ENCODE assay signal across 15 cellular contexts in the genomic region with DNA sequence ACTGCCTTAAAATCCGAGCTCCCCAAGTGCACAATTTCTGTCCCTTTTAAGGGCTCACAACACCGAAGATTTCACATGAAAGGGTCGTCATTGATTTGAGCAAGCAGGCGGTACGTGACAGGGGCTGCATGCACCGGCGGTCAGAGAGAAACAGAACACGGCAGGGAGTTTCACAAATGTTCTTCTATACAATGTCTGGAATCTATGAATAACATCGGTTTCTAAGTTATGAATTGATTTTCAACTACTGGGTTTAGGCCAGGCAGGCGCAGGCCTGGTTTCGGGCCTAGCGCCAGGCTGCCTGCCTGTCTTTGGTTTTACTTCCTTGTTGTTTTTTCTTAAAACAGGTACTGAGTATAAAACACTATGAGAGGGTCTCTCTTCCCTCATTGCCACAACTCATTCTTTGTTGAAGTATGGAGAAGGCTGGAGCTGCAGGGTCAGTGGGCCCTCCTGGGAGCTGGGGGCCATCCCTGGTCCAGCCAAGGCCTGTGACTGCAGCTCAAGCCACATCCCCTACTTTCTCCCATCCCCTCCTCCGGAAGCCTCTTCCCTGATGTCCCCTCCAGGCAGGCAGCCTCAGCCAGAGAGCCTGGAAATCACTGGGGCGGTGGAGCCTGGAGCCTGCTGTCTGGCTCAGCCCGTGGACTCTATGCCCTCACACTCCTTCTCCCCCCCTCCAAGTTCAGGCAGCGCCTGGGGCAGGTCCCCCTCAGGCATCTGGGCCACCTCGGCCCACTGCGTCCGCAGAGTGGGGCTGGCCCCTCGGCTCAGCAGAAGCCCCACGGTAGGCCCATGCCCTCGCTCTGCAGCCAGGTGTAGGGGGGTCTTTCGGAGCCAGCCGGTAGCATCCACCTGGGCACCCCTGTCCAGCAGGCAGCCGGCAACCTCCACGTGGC. TPM values are rescaled to one million over a fixed set of nuclear protein-coding genes. Genes with fewer than 3 reads are reported as not detected.
A peak's percentile ranks its signal among the peaks of the same experiment; 100 is the strongest.
DNase-seq lines count a peak whose midpoint lies in the region; ATAC-seq, FAIRE-seq and TF ChIP-seq lines count a peak whose summit lies in the region.
"Had no signal": no experiment of that assay in that cellular context is flagged by ENCODE, and none has a peak within 500 bp of the region (broad histone marks: within the 10 kb centered on the region; RNA-seq: fewer than 3 reads in every experiment).

No MANE protein-coding gene starts in this region.

- H3K27me3 ChIP-seq in esophagus squamous epithelium, result peaks cover 0 to 14% (median 0%) of the 10 kb centered on the region in 4 donors
- H3K27me3 ChIP-seq in pancreas, result no peaks in the 10 kb centered on the region
- H3K27me3 ChIP-seq: MG63 had no signal

- no peaks in the 10 kb centered on the region for H3K9me3 ChIP-seq in esophagus squamous epithelium
- no peaks in the 10 kb centered on the region for H3K9me3 ChIP-seq in pancreas
- H3K9me3 ChIP-seq: MG63 had no signal

- H3K27ac ChIP-seq in esophagus squamous epithelium (peak overlapping the region; percentile 74 to 89 (median 86)), pancreas (peak overlapping the region in 3 of 4 donors; percentile 55 to 76 (median 74))

- H3K27me3 Mint-ChIP-seq in Calu3 (ENCODE audit: unreplicated experiment), result no peaks in the 10 kb centered on the region

- H3K9me3 Mint-ChIP-seq in Calu3 (ENCODE audit: low read depth, unreplicated experiment), result no peaks in the 10 kb centered on the region
- H3K9me3 Mint-ChIP-seq: activated CD4-positive, alpha-beta memory T cell treated with anti-CD3 and anti-CD28 coated beads for 36 hours; activated naive CD4-positive, alpha-beta T cell treated with anti-CD3 and anti-CD28 coated beads, Interleukin-2, amount 50 U/mL, for 72 hours; stimulated activated effector memory CD8-positive, alpha-beta T cell treated with anti-CD3 and anti-CD28 coated beads, Interleukin-12 subunit alpha, Interleukin-12 subunit beta, amount 100 ng/mL, for 72 hours had no signal

- H3K4me3 ChIP-seq in esophagus squamous epithelium, result peak overlapping the region; percentile 39 to 69 (median 52)
- peak overlapping the region in 1 of 4 donors; percentile 49 for H3K4me3 ChIP-seq in pancreas
- H3K4me3 ChIP-seq: MG63 had no signal

- no peak for FAIRE-seq in pancreas (lab: Jason Lieb, UNC)

- H3K27ac Mint-ChIP-seq in Calu3 (ENCODE audit: unreplicated experiment), result no peak overlapping the region
- H3K27ac Mint-ChIP-seq: activated CD4-positive, alpha-beta memory T cell treated with anti-CD3 and anti-CD28 coated beads for 36 hours; stimulated activated effector memory CD8-positive, alpha-beta T cell treated with anti-CD3 and anti-CD28 coated beads, Interleukin-12 subunit alpha, Interleukin-12 subunit beta, amount 100 ng/mL, for 72 hours had no signal

- 38 to 58% methylated on average over 6 to 13 of the region's 26 CpGs for WGBS in esophagus squamous epithelium, 2 donors
- WGBS in pancreas, 2 donors, result 69 to 76% methylated on average over 26 of the region's 26 CpGs

- no peak for DNase-seq in Calu3
- DNase-seq in RPMI8226, result peak; percentile 29
- DNase-seq in esophagus squamous epithelium (lab: John Stamatoyannopoulos, UW), result no peak
- peak in 2 of 6 donors; percentile 22 to 32 for DNase-seq in pancreas
- no peak for DNase-seq in SIG-M5 treated with dmso at 0.1 percent for 504 hours (lab: John Stamatoyannopoulos, UW; ENCODE audit: unreplicated experiment)
- DNase-seq in ureter (ENCODE audit: low spot score), result no peak
- DNase-seq in stimulated activated CD4-positive, alpha-beta T cell treated with anti-CD3 and anti-CD28 coated beads, Interleukin-2, amount 100 ng/mL, for 48 hours, result no peak
- DNase-seq: AML-193, foreskin melanocyte, MG63, T-helper 9 cell had no signal

- no peak for TF ChIP-seq POLR2A in esophagus squamous epithelium (IDR thresholded peaks at IDR 0.05)

- no peak for ATAC-seq in pancreas
- no peak for ATAC-seq in HG03095 (IDR thresholded peaks at IDR 0.05; ENCODE audit: unreplicated experiment)
- ATAC-seq: stimulated activated effector memory CD8-positive, alpha-beta T cell treated with anti-CD3 and anti-CD28 coated beads, Interleukin-12 subunit alpha, Interleukin-12 subunit beta, amount 100 ng/mL, for 72 hours had no signal

- TF ChIP-seq CTCF in Calu3 (IDR thresholded peaks at IDR 0.05; ENCODE audit: unreplicated experiment), result no peak
- TF ChIP-seq CTCF in esophagus squamous epithelium (IDR thresholded peaks at IDR 0.05), result no peak
- TF ChIP-seq CTCF in pancreas (IDR thresholded peaks at IDR 0.05), result no peak

- intact Hi-C loops in Calu3 (cut with micrococcal nuclease; ENCODE audit: unreplicated experiment), result no loop called here
- intact Hi-C loops in esophagus squamous epithelium (cut with DNase I), result no loop called here
- intact Hi-C loops in pancreas (cut with DNase I), result no loop called here

- CTCF ChIA-PET in Calu3 (lab: Charles Lee), result no interaction called here

- TSS peak; percentile 93 for BruUV-seq in Calu3 (replicated peaks; lab: Mats Ljungman, UMichigan)

- H3K36me3 ChIP-seq in esophagus squamous epithelium, result no peaks in the 10 kb centered on the region
- H3K36me3 ChIP-seq in pancreas, result no peaks in the 10 kb centered on the region
- H3K36me3 ChIP-seq: MG63 had no signal

- peak overlapping the region; percentile 18 for H3K4me3 Mint-ChIP-seq in Calu3 (ENCODE audit: low read depth, unreplicated experiment)
- H3K4me3 Mint-ChIP-seq: activated CD4-positive, alpha-beta memory T cell treated with anti-CD3 and anti-CD28 coated beads for 36 hours had no signal

- peaks cover 14% of the 10 kb centered on the region for H3K36me3 Mint-ChIP-seq in Calu3 (ENCODE audit: insufficient read depth, unreplicated experiment)
- H3K36me3 Mint-ChIP-seq: activated CD4-positive, alpha-beta memory T cell treated with anti-CD3 and anti-CD28 coated beads for 36 hours; activated naive CD4-positive, alpha-beta T cell treated with anti-CD3 and anti-CD28 coated beads, Interleukin-2, amount 50 U/mL, for 72 hours; stimulated activated effector memory CD8-positive, alpha-beta T cell treated with anti-CD3 and anti-CD28 coated beads, Interleukin-12 subunit alpha, Interleukin-12 subunit beta, amount 100 ng/mL, for 72 hours had no signal

- peaks cover 37 to 70% (median 42%) of the 10 kb centered on the region in 3 donors for H3K4me1 ChIP-seq in esophagus squamous epithelium
- H3K4me1 ChIP-seq in pancreas, result peaks cover 0 to 14% (median 4%) of the 10 kb centered on the region in 3 donors

- H3K4me1 Mint-ChIP-seq in Calu3 (ENCODE audit: low read depth, unreplicated experiment), result peaks cover 7% of the 10 kb centered on the region

RNA-seq across cellular contexts. Expression of gene ANKRD65, which starts 2.4 kb away (rescaled TPM):
- not detected in 2 replicates for total RNA-seq in Calu3 (2022)
- 10 to 100 TPM in 2 of 4 donors, 1 to 10 TPM in 2; 4.7 to 28.3 (median 14.4) TPM for total RNA-seq in esophagus squamous epithelium
- total RNA-seq in pancreas, result 10 to 100 TPM in 3 of 6 donors, 1 to 10 TPM in 3; 2.3 to 16.1 (median 10.7) TPM
- 10 to 100 TPM; 22.1 to 41.8 TPM for polyA plus RNA-seq in pancreas
- 40.9 TPM for total RNA-seq in ureter
- total RNA-seq: activated CD4-positive, alpha-beta memory T cell treated with anti-CD3 and anti-CD28 coated beads for 36 hours had no signal

RNA-seq across cellular contexts. Expression of gene MRPL20, which starts 11.6 kb away (rescaled TPM):
- total RNA-seq in Calu3 (2022) (81.2 and 99.1 TPM in 2 replicates), esophagus squamous epithelium (100 to 1,000 TPM in 3 of 4 donors, 10 to 100 TPM in 1; 98.0 to 157 (median 116) TPM), pancreas (10 to 100 TPM; 42.1 to 71.8 (median 49.1) TPM), ureter (145 TPM)
- 100 to 1,000 TPM in 1 of 2 donors, 10 to 100 TPM in 1; 69.0 to 121 TPM for polyA plus RNA-seq in pancreas

RNA-seq across cellular contexts. Expression of gene VWA1, which starts 16.8 kb away (rescaled TPM):
- 78.7 and 78.9 TPM in 2 replicates for total RNA-seq in Calu3 (2022)
- total RNA-seq in esophagus squamous epithelium, result 10 to 100 TPM; 20.0 to 55.0 (median 34.6) TPM
- total RNA-seq in pancreas, result 100 to 1,000 TPM in 2 of 6 donors, 10 to 100 TPM in 4; 25.4 to 138 (median 52.9) TPM
- 10 to 100 TPM; 53.3 to 58.7 TPM for polyA plus RNA-seq in pancreas
- 83.3 TPM for total RNA-seq in ureter

RNA-seq across cellular contexts. Expression of gene CCNL2, which starts 19.6 kb away (rescaled TPM):
- total RNA-seq in Calu3 (2022) (166 and 172 TPM in 2 replicates), esophagus squamous epithelium (100 to 1,000 TPM in 2 of 4 donors, 10 to 100 TPM in 2; 42.5 to 213 (median 104) TPM), pancreas (100 to 1,000 TPM in 1 of 6 donors, 10 to 100 TPM in 5; 49.2 to 124 (median 77.1) TPM), ureter (259 TPM)
- 100 to 1,000 TPM; 270 to 409 TPM for polyA plus RNA-seq in pancreas

RNA-seq across cellular contexts. Expression of gene ATAD3C, which starts 30.8 kb away (rescaled TPM):
- total RNA-seq in Calu3 (2022) (0.29 and 0.45 TPM in 2 replicates), esophagus squamous epithelium (under 1 TPM; under 0.01 to 1.00 (median 0.28) TPM), pancreas (1 to 10 TPM; 2.4 to 9.5 (median 5.8) TPM), ureter (8.0 TPM)
- polyA plus RNA-seq in pancreas, result 10 to 100 TPM; 11.4 to 22.0 TPM
